ENCODE assay signal across 1 cellular context in the genomic region with DNA sequence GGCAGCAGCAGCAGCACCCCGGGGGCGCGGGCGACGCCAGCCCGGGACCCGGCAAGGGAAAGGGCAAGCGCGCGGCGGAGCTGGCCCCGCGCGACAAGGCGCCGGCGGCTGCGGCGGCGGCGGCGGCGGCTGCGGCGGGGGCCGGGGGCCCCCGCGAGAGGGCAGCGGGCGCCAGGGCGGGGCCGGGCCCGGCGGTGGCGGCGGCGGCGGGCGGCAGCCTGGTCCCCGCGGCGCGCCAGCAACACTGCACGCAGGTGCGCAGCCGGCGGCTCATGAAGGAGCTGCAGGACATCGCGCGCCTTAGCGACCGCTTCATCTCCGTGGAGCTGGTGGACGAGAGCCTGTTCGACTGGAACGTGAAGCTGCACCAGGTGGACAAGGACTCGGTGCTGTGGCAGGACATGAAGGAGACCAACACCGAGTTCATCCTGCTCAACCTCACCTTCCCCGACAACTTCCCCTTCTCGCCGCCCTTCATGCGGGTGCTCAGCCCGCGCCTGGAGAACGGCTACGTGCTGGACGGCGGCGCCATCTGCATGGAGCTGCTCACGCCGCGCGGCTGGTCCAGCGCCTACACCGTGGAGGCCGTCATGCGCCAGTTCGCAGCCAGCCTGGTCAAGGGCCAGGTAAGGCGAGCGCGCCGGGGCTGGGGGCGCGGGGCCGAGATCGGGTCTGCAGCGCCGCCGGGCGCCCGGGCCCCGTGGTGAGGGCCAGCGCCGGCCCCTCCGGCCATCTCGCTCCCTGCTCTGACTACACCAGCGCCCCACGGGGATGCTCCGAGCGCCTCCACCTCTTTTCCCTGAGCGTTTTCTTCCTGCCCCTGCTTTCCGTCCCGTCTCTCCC.
TF ChIP-seq lines count a peak whose summit lies in the region.

A gene with protein sequence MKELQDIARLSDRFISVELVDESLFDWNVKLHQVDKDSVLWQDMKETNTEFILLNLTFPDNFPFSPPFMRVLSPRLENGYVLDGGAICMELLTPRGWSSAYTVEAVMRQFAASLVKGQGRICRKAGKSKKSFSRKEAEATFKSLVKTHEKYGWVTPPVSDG (plus strand): TSS at position 238 of the 843 bp plus-strand sequence. CDS start 35 bp downstream, at position 273.

TF ChIP-seq in endothelial cell of umbilical vein, 7 proteins besides CTCF, POLR2A, EP300 and RAD21:
- TF ChIP-seq, protein P1, sequence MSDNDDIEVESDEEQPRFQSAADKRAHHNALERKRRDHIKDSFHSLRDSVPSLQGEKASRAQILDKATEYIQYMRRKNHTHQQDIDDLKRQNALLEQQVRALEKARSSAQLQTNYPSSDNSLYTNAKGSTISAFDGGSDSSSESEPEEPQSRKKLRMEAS (IDR thresholded peaks at IDR 0.05; ENCODE audit: insufficient read depth, insufficient read length), result no peak
- TF ChIP-seq MYC (IDR thresholded peaks at IDR 0.05; ENCODE audit: low read depth, low read length) (no peak), EZH2 (IDR thresholded peaks at IDR 0.05; ENCODE audit: borderline replicate concordance, low read depth, low read length, severe bottlenecking) (peak; percentile 95), JUN (IDR thresholded peaks at IDR 0.05; ENCODE audit: borderline replicate concordance, insufficient read depth, insufficient read length, low read depth) (no peak)
